16 cellular contexts compared by ENCODE assay signal in the genomic region with DNA sequence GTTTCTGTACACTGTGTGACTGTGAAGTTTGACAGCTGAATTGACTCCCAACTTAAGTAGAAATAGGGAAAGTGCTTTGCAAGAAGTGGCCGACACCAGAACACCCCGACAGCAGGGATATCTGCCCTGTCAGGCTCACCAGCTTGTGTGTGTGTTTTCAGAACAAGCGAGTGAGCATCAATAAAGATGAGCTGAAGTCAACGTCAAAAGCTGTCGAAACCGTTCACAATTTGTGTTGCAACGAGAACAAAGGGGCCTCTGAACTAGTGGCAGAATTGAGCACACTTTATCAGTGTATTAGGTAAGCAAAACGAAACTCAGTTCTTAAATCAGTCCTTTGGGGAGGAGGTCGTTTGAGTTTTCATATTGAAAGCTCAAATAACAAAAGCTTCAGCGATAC. TPM values are rescaled to one million over a fixed set of nuclear protein-coding genes. Genes with fewer than 3 reads are reported as not detected.
DNase-seq lines count a peak whose midpoint lies in the region; ATAC-seq and TF ChIP-seq lines count a peak whose summit lies in the region.
"Had no signal": no experiment of that assay in that cellular context is flagged by ENCODE, and none has a peak within 500 bp of the region (broad histone marks: within the 10 kb centered on the region; RNA-seq: fewer than 3 reads in every experiment).

No MANE protein-coding gene starts in this region.

- no peak overlapping the region for H3K4me3 Mint-ChIP-seq in type B pancreatic cell
- H3K4me3 Mint-ChIP-seq: activated naive CD8-positive, alpha-beta T cell treated with anti-CD3 and anti-CD28 coated beads, Interleukin-2, amount 10 ng/mL, durations not matched to agents 7 days and 5 days; T-helper 2 cell treated with Interferon-gamma antibody and Interleukin-4, amounts not matched to agents 5 μg/mL and 100 μg/mL, for 36 hours had no signal

- peaks cover 4% of the 10 kb centered on the region for H3K4me1 ChIP-seq in upper lobe of right lung

- intact Hi-C loops in cardiac septum (cut with DNase I) = no loop called here
- intact Hi-C loops in Right ventricle myocardium superior (cut with DNase I) = no loop called here
- intact Hi-C loops in upper lobe of right lung (cut with DNase I) = no loop called here

- TF ChIP-seq CTCF in type B pancreatic cell (conservative IDR thresholded peaks at IDR 0.05) (no peak), upper lobe of right lung (IDR thresholded peaks at IDR 0.05) (no peak)

- peaks cover 57% of the 10 kb centered on the region for H3K36me3 Mint-ChIP-seq in type B pancreatic cell

- H3K9me3 ChIP-seq in upper lobe of right lung = no peaks in the 10 kb centered on the region
- H3K9me3 ChIP-seq: heart right ventricle had no signal

- H3K4me3 ChIP-seq in upper lobe of right lung = no peak overlapping the region
- H3K4me3 ChIP-seq: heart right ventricle had no signal

- H3K9me3 Mint-ChIP-seq in type B pancreatic cell = no peaks in the 10 kb centered on the region
- H3K9me3 Mint-ChIP-seq: activated naive CD8-positive, alpha-beta T cell treated with anti-CD3 and anti-CD28 coated beads, Interleukin-2, amount 10 ng/mL, durations not matched to agents 7 days and 5 days; T-helper 2 cell treated with Interferon-gamma antibody and Interleukin-4, amounts not matched to agents 5 μg/mL and 100 μg/mL, for 36 hours had no signal

- H3K27ac Mint-ChIP-seq in type B pancreatic cell = peak overlapping the region; percentile 7
- H3K27ac Mint-ChIP-seq: activated naive CD8-positive, alpha-beta T cell treated with anti-CD3 and anti-CD28 coated beads, Interleukin-2, amount 10 ng/mL, durations not matched to agents 7 days and 5 days; T-helper 2 cell treated with Interferon-gamma antibody and Interleukin-4, amounts not matched to agents 5 μg/mL and 100 μg/mL, for 36 hours had no signal

- no peak overlapping the region for H3K27ac ChIP-seq in upper lobe of right lung
- H3K27ac ChIP-seq: brain microvascular endothelial cell had no signal

- DNase-seq in cardiac septum (ENCODE audit: low spot score) (peak; percentile 27), Right ventricle myocardium superior (no peak), medulla oblongata (ENCODE audit: extremely low spot score) (peak; percentile 42), type B pancreatic cell (ENCODE audit: extremely low spot score, unreplicated experiment) (no peak), upper lobe of right lung (no peak)
- DNase-seq: activated naive CD8-positive, alpha-beta T cell treated with anti-CD3 and anti-CD28 coated beads, Interleukin-2, amount 10 ng/mL, durations not matched to agents 7 days and 5 days; brain microvascular endothelial cell; DND-41; H7; heart right ventricle; NCI-H146; right cardiac atrium; SHP77 treated with DMSO at 0.1 percent for 48 hours had no signal

- no peaks in the 10 kb centered on the region for H3K27me3 ChIP-seq in upper lobe of right lung
- H3K27me3 ChIP-seq: brain microvascular endothelial cell, heart right ventricle had no signal

- no peaks in the 10 kb centered on the region for H3K27me3 Mint-ChIP-seq in type B pancreatic cell
- H3K27me3 Mint-ChIP-seq: activated naive CD8-positive, alpha-beta T cell treated with anti-CD3 and anti-CD28 coated beads, Interleukin-2, amount 10 ng/mL, durations not matched to agents 7 days and 5 days had no signal

- H3K4me1 Mint-ChIP-seq in type B pancreatic cell (ENCODE audit: unreplicated experiment) = peaks cover 4% of the 10 kb centered on the region

- peaks cover 98% of the 10 kb centered on the region for H3K36me3 ChIP-seq in upper lobe of right lung

- ATAC-seq in Right ventricle myocardium superior (ENCODE audit: poor library complexity) = no peak
- no peak for ATAC-seq in upper lobe of right lung
- no peak for ATAC-seq in HG02763 (IDR thresholded peaks at IDR 0.05; ENCODE audit: unreplicated experiment)
- ATAC-seq: activated CD4-positive, CD25-positive, alpha-beta regulatory T cell treated with anti-CD3 and anti-CD28 coated beads, Interleukin-2, amount 50 U/mL, for 24 hours; heart right ventricle; right cardiac atrium had no signal

RNA-seq across cellular contexts. Expression of a gene that starts 10.7 kb away (rescaled TPM):
- 34.7 TPM for total RNA-seq in cardiac septum
- 29.0 TPM for total RNA-seq in Right ventricle myocardium superior
- 73.0 and 110 TPM in 2 replicates for total RNA-seq in type B pancreatic cell (ENCODE audit: low replicate concordance)
- total RNA-seq in upper lobe of right lung = 51.2 TPM

RNA-seq across cellular contexts. Expression of a gene that starts 15.3 kb away (rescaled TPM):
- total RNA-seq in cardiac septum (157 TPM), Right ventricle myocardium superior (133 TPM), type B pancreatic cell (ENCODE audit: low replicate concordance) (71.9 and 75.9 TPM in 2 replicates), upper lobe of right lung (355 TPM)

RNA-seq across cellular contexts. Expression of a gene that starts 27.5 kb away (rescaled TPM):
- total RNA-seq in cardiac septum = 0.54 TPM
- total RNA-seq in Right ventricle myocardium superior = 0.22 TPM
- total RNA-seq in type B pancreatic cell (ENCODE audit: low replicate concordance) = 0.46 and 0.52 TPM in 2 replicates
- total RNA-seq in upper lobe of right lung = 3.0 TPM
- total RNA-seq: activated naive CD8-positive, alpha-beta T cell treated with anti-CD3 and anti-CD28 coated beads, Interleukin-2, amount 10 ng/mL, durations not matched to agents 7 days and 5 days; H7 had no signal

RNA-seq across cellular contexts. Expression of a gene that starts 40.4 kb away (rescaled TPM):
- total RNA-seq in cardiac septum (123 TPM), Right ventricle myocardium superior (143 TPM), type B pancreatic cell (ENCODE audit: low replicate concordance) (75.6 and 81.8 TPM in 2 replicates), upper lobe of right lung (59.7 TPM)

RNA-seq across cellular contexts. Expression of a gene that starts 50.9 kb away (rescaled TPM):
- total RNA-seq in cardiac septum (41.4 TPM), Right ventricle myocardium superior (37.6 TPM), type B pancreatic cell (ENCODE audit: low replicate concordance) (45.9 and 54.9 TPM in 2 replicates), upper lobe of right lung (47.2 TPM)

Comparison
In these comparisons a context has a peak if more than half of its experiments do, and no peak if none do; other contexts are left out.
1. DNase-seq: peak in cardiac septum (single experiment) and medulla oblongata (single experiment); none in Right ventricle myocardium superior (single experiment), type B pancreatic cell (single experiment) and upper lobe of right lung (single experiment).